Comparison of ENCODE assay signal across 26 cellular contexts in genomic region chr2:128547667-128548066, GRCh38.
"Had no signal": no experiment of that assay in that cellular context is flagged by ENCODE, and none has a peak within 500 bp of the region (broad histone marks: within the 10 kb centered on the region; RNA-seq: fewer than 3 reads in every experiment).

No MANE protein-coding gene starts in this region.

- H3K27me3 Mint-ChIP-seq: activated CD4-positive, alpha-beta T cell treated with anti-CD3 and anti-CD28 coated beads, Interleukin-2, amount 10 ng/mL, durations not matched to agents 7 days and 5 days; activated naive CD8-positive, alpha-beta T cell treated with anti-CD3 and anti-CD28 coated beads, Interleukin-2, amount 50 U/mL, for 24 hours; T-cell had no signal

- H3K4me3 ChIP-seq: K562 had no signal

- H3K4me1 Mint-ChIP-seq: activated CD4-positive, alpha-beta T cell treated with anti-CD3 and anti-CD28 coated beads, Interleukin-2, amount 10 ng/mL, durations not matched to agents 7 days and 5 days; activated naive CD8-positive, alpha-beta T cell treated with anti-CD3 and anti-CD28 coated beads, Interleukin-2, amount 50 U/mL, for 24 hours; T-cell had no signal

- H3K4me3 Mint-ChIP-seq: activated CD4-positive, alpha-beta memory T cell treated with anti-CD3 and anti-CD28 coated beads for 36 hours; activated CD4-positive, alpha-beta T cell treated with anti-CD3 and anti-CD28 coated beads, Interleukin-2, amount 10 ng/mL, durations not matched to agents 7 days and 5 days; activated naive CD8-positive, alpha-beta T cell treated with anti-CD3 and anti-CD28 coated beads, Interleukin-2, amount 50 U/mL, for 24 hours; activated T-cell treated with anti-CD3 and anti-CD28 coated beads, Interleukin-2, amount 50 U/mL, for 72 hours; T-cell had no signal

- ATAC-seq: activated naive CD4-positive, alpha-beta T cell treated with anti-CD3 and anti-CD28 coated beads, Interleukin-2, amount 50 U/mL, for 72 hours; activated naive CD8-positive, alpha-beta T cell treated with anti-CD3 and anti-CD28 coated beads, Interleukin-2, amount 50 U/mL, for 24 hours; activated T-cell treated with anti-CD3 and anti-CD28 coated beads, Interleukin-2, amount 50 U/mL, for 72 hours; K562; T-cell had no signal

- H3K27ac ChIP-seq: VCaP had no signal

- H3K9me3 Mint-ChIP-seq: activated CD4-positive, alpha-beta memory T cell treated with anti-CD3 and anti-CD28 coated beads for 36 hours; activated CD4-positive, alpha-beta T cell treated with anti-CD3 and anti-CD28 coated beads, Interleukin-2, amount 10 ng/mL, durations not matched to agents 7 days and 5 days; activated naive CD4-positive, alpha-beta T cell treated with anti-CD3 and anti-CD28 coated beads, Interleukin-2, amount 50 U/mL, for 72 hours; activated naive CD8-positive, alpha-beta T cell treated with anti-CD3 and anti-CD28 coated beads, Interleukin-2, amount 50 U/mL, for 24 hours; activated T-helper 2 cell treated with anti-CD3 and anti-CD28 coated beads, Interferon-gamma antibody, Interleukin-2, Interleukin-4, amounts not matched to agents 10 μg/mL and 5 μg/mL and 100 μg/mL, durations not matched to agents 14 hours and 24 hours and 36 hours; T-cell had no signal

- FAIRE-seq: astrocyte, K562 had no signal

- H3K36me3 Mint-ChIP-seq: activated CD4-positive, alpha-beta memory T cell treated with anti-CD3 and anti-CD28 coated beads for 36 hours; activated naive CD4-positive, alpha-beta T cell treated with anti-CD3 and anti-CD28 coated beads, Interleukin-2, amount 50 U/mL, for 72 hours; brain; T-cell had no signal

- DNase-seq: activated CD4-positive, alpha-beta memory T cell treated with anti-CD3 and anti-CD28 coated beads for 36 hours; activated CD4-positive, alpha-beta T cell treated with anti-CD3 and anti-CD28 coated beads, Interleukin-2, amount 10 ng/mL, durations not matched to agents 7 days and 5 days; activated CD4-positive, CD25-positive, alpha-beta regulatory T cell; activated naive CD4-positive, alpha-beta T cell; activated naive CD8-positive, alpha-beta T cell treated with anti-CD3 and anti-CD28 coated beads, Interleukin-2, amount 50 U/mL, for 24 hours; activated T-cell treated with anti-CD3 and anti-CD28 coated beads, Interleukin-2, amount 50 U/mL, for 72 hours; amygdala; Karpas-422; MM.1S; NCI-H1105; NCI-H1436; NCI-H1694 treated with DMSO at 0.1 percent for 48 hours; NCI-H2029 treated with DMSO at 0.1 percent for 48 hours; NCI-H345; NCI-H510A; NCI-H526 treated with DMSO at 0.1 percent for 48 hours; NCI-H82; SIG-M5; T-cell; T-helper 2 cell had no signal

- H3K27ac Mint-ChIP-seq: activated CD4-positive, alpha-beta memory T cell treated with anti-CD3 and anti-CD28 coated beads for 36 hours; activated CD4-positive, alpha-beta T cell treated with anti-CD3 and anti-CD28 coated beads, Interleukin-2, amount 10 ng/mL, durations not matched to agents 7 days and 5 days; activated naive CD8-positive, alpha-beta T cell treated with anti-CD3 and anti-CD28 coated beads, Interleukin-2, amount 50 U/mL, for 24 hours; activated T-cell treated with anti-CD3 and anti-CD28 coated beads, Interleukin-2, amount 50 U/mL, for 72 hours; activated T-helper 2 cell treated with anti-CD3 and anti-CD28 coated beads, Interferon-gamma antibody, Interleukin-2, Interleukin-4, amounts not matched to agents 10 μg/mL and 5 μg/mL and 100 μg/mL, durations not matched to agents 14 hours and 24 hours and 36 hours; T-cell had no signal
